In genomic region chr22:30882974-30883533, GRCh38 we compare ENCODE assay signal across 17 cellular contexts.
"Had no signal": no experiment of that assay in that cellular context is flagged by ENCODE, and none has a peak within 500 bp of the region (broad histone marks: within the 10 kb centered on the region; RNA-seq: fewer than 3 reads in every experiment).

No MANE protein-coding gene starts in this region.

- ATAC-seq: activated T-helper 17 cell treated with anti-CD3 and anti-CD28 coated beads, Interleukin-2, amount 50 U/mL, for 72 hours; left cardiac atrium had no signal

- H3K36me3 ChIP-seq: ovary, vagina had no signal

- H3K27ac Mint-ChIP-seq: activated B cell treated with CpG ODN at 0.5 μM for 24 hours; activated CD4-positive, alpha-beta T cell treated with anti-CD3 and anti-CD28 coated beads, Interleukin-2, amount 10 ng/mL, durations not matched to agents 7 days and 5 days; activated naive CD4-positive, alpha-beta T cell treated with anti-CD3 and anti-CD28 coated beads for 36 hours; activated T-helper 17 cell treated with anti-CD3 and anti-CD28 coated beads, Interleukin-2, amount 50 U/mL, for 72 hours had no signal

- H3K4me3 ChIP-seq: ovary, stomach, vagina had no signal

- H3K4me1 ChIP-seq: vagina had no signal

- H3K27me3 Mint-ChIP-seq: activated B cell treated with CpG ODN at 0.5 μM for 24 hours; activated CD4-positive, alpha-beta T cell treated with anti-CD3 and anti-CD28 coated beads, Interleukin-2, amount 10 ng/mL, durations not matched to agents 7 days and 5 days; activated T-helper 17 cell treated with anti-CD3 and anti-CD28 coated beads, Interleukin-2, amount 50 U/mL, for 72 hours had no signal

- DNase-seq: activated B cell treated with CpG ODN at 0.5 μM for 24 hours; activated CD4-positive, alpha-beta T cell treated with anti-CD3 and anti-CD28 coated beads, Interleukin-2, amount 10 ng/mL, durations not matched to agents 7 days and 5 days; activated naive CD4-positive, alpha-beta T cell treated with anti-CD3 and anti-CD28 coated beads for 36 hours; activated T-cell treated with anti-CD3 and anti-CD28 coated beads for 4 hours; central memory CD4-positive, alpha-beta T cell; cortex of kidney; effector memory CD4-positive, alpha-beta T cell; hypothalamus; left cardiac atrium; mammary epithelial cell; ovary; stimulated activated CD4-positive, alpha-beta T cell treated with anti-CD3 and anti-CD28 coated beads, Interleukin-15, amount 100 ng/mL, for 24 hours; stomach had no signal

- H3K9me3 Mint-ChIP-seq: activated B cell treated with CpG ODN at 0.5 μM for 24 hours; activated CD4-positive, alpha-beta T cell treated with anti-CD3 and anti-CD28 coated beads, Interleukin-2, amount 10 ng/mL, durations not matched to agents 7 days and 5 days; activated naive CD4-positive, alpha-beta T cell treated with anti-CD3 and anti-CD28 coated beads for 36 hours; activated T-helper 17 cell treated with anti-CD3 and anti-CD28 coated beads, Interleukin-2, amount 50 U/mL, for 72 hours; nephron had no signal

- H3K4me3 Mint-ChIP-seq: activated B cell treated with CpG ODN at 0.5 μM for 24 hours; activated CD4-positive, alpha-beta T cell treated with anti-CD3 and anti-CD28 coated beads, Interleukin-2, amount 10 ng/mL, durations not matched to agents 7 days and 5 days; activated naive CD4-positive, alpha-beta T cell treated with anti-CD3 and anti-CD28 coated beads for 36 hours; activated T-helper 17 cell treated with anti-CD3 and anti-CD28 coated beads, Interleukin-2, amount 50 U/mL, for 72 hours; nephron had no signal

- H3K9me3 ChIP-seq: ovary, stomach, vagina had no signal

- H3K4me1 Mint-ChIP-seq: activated B cell treated with CpG ODN at 0.5 μM for 24 hours; activated CD4-positive, alpha-beta T cell treated with anti-CD3 and anti-CD28 coated beads, Interleukin-2, amount 10 ng/mL, durations not matched to agents 7 days and 5 days; activated T-helper 17 cell treated with anti-CD3 and anti-CD28 coated beads, Interleukin-2, amount 50 U/mL, for 72 hours had no signal

- H3K27ac ChIP-seq: epithelial cell of prostate, ovary, stomach, vagina had no signal

- H3K27me3 ChIP-seq: ovary, stomach, vagina had no signal
